1 cellular context compared by ENCODE assay signal in genomic region chr2:65281626-65282351, GRCh38.
TF ChIP-seq lines count a peak whose summit lies in the region.

No MANE protein-coding gene starts in this region.

TF ChIP-seq in IMR-90, 13 proteins besides CTCF, POLR2A, EP300 and RAD21:
- TF ChIP-seq MAFK (IDR thresholded peaks at IDR 0.05; ENCODE audit: low read depth, low read length) (no peak), NFE2L2 (IDR thresholded peaks at IDR 0.05; ENCODE audit: low read depth, low read length) (no peak), RCOR1 (IDR thresholded peaks at IDR 0.05; ENCODE audit: insufficient replicate concordance, low read length) (no peak), CEBPB (IDR thresholded peaks at IDR 0.05; ENCODE audit: low read depth, low read length) (no peak), SMC3 (IDR thresholded peaks at IDR 0.05; ENCODE audit: low read depth, low read length) (no peak), FOS (IDR thresholded peaks at IDR 0.05; ENCODE audit: low read depth, low read length) (no peak), BHLHE40 (IDR thresholded peaks at IDR 0.05; ENCODE audit: low read depth, low read length) (no peak), ELK1 (IDR thresholded peaks at IDR 0.05; ENCODE audit: borderline replicate concordance, low read depth, low read length) (no peak), CHD1 (IDR thresholded peaks at IDR 0.05; ENCODE audit: low read depth, low read length) (no peak), RFX5 (IDR thresholded peaks at IDR 0.05; ENCODE audit: low read depth, low read length) (no peak), MAZ (IDR thresholded peaks at IDR 0.05; ENCODE audit: borderline replicate concordance, low read depth, low read length) (no peak), USF2 (IDR thresholded peaks at IDR 0.05; ENCODE audit: low read depth, low read length) (no peak), MXI1 (IDR thresholded peaks at IDR 0.05; ENCODE audit: borderline replicate concordance, low read depth, low read length) (no peak)
